1 cellular context compared by ENCODE assay signal in the genomic region with DNA sequence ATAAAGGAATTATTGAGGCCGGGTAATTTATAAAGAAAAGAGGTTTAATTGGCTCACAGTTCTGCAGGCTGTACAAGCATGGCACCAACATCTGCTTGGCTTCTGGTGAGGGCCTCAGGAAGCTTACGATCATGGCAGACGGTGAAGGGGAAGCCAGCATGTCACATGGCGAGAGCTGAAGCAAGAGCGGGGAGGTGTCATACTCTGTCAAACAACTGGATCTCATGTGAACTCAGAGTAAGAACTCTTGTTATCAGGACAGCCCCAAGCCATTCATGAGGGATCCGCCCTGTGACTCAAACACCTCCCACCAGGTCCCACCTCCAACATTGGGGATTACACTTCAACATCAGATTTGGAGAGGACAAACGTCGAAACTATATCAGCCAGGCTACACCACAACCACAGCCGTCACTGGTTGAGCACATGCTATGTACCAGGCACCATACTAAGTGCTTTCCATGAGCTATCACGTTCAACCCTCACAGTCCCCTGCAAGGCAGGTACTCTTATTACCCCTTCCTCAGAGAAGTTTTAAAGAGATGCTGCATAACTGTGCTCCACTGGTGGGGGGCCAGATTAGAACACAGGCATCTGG.
TF ChIP-seq lines count a peak whose summit lies in the region.

No MANE protein-coding gene starts in this region.

TF ChIP-seq in IMR-90, 13 proteins besides CTCF, POLR2A, EP300 and RAD21:
- TF ChIP-seq, protein P1, sequence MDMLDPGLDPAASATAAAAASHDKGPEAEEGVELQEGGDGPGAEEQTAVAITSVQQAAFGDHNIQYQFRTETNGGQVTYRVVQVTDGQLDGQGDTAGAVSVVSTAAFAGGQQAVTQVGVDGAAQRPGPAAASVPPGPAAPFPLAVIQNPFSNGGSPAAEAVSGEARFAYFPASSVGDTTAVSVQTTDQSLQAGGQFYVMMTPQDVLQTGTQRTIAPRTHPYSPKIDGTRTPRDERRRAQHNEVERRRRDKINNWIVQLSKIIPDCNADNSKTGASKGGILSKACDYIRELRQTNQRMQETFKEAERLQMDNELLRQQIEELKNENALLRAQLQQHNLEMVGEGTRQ (IDR thresholded peaks at IDR 0.05; ENCODE audit: low read depth, low read length) = no peak
- TF ChIP-seq MXI1 (IDR thresholded peaks at IDR 0.05; ENCODE audit: borderline replicate concordance, low read depth, low read length) = no peak
TF ChIP-seq in IMR-90: peak in this region for 0.
